Comparison of ENCODE assay signal across 1 cellular context in genomic region chr4:52685316-52685715, GRCh38.
TF ChIP-seq lines count a peak whose summit lies in the region.

No MANE protein-coding gene starts in this region.

TF ChIP-seq in H1, 55 proteins besides CTCF, POLR2A, EP300 and RAD21 (continued from another document):
- TF ChIP-seq, protein P1, sequence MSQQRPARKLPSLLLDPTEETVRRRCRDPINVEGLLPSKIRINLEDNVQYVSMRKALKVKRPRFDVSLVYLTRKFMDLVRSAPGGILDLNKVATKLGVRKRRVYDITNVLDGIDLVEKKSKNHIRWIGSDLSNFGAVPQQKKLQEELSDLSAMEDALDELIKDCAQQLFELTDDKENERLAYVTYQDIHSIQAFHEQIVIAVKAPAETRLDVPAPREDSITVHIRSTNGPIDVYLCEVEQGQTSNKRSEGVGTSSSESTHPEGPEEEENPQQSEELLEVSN (IDR thresholded peaks at IDR 0.05): no peak
- TF ChIP-seq SIX5 (IDR thresholded peaks at IDR 0.05; ENCODE audit: low read depth, low read length) (no peak), MAX (IDR thresholded peaks at IDR 0.05) (0 out of 2 replicates have a peak, but pooled peaks have one; percentile 14)
